ENCODE assay signal across 2 cellular contexts in the genomic region with DNA sequence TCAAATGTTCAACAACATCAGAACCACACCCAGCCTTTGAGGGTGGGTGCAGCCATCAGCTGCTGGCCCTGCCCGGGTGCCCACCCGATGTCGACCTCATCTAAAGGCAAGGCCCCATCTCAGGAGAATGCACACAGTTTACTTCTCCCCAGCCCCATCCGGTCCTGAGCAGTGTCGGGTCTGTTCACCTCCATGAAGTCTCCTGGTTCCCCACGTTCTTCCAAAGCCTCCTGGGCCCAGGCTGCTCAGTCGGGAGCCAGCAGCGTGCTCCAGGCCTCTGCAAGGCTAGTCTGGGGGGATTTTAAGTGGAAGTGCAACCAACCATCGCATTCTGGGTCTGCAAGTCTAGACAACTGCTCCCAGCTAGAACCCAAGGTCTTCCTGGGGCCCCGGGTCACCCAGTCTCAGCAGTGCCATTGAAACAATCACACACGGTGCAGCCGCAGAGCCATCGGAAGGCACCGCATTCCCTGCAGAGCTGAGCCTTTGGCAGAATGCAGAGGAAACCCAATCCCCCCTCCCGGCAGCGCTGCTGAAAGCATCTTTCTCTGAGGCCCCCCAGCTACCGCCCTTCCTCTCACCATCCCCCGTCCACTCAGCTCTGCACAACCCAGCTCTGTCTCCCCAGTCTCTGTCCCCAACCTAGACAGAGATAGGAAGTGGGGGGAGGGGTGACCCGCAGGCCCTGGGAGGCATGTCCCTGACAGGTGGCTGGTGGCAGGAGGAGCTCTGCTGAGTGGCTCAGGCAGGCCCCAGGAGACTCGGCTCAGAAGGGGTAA.
TF ChIP-seq lines count a peak whose summit lies in the region.

No MANE protein-coding gene starts in this region.

TF ChIP-seq in SK-N-SH, 30 proteins besides CTCF, POLR2A, EP300 and RAD21 (continued from another document):
- no peak for TF ChIP-seq FOXJ3 (CRISPR knock-in tag; IDR thresholded peaks at IDR 0.05)
- TF ChIP-seq, protein P1, sequence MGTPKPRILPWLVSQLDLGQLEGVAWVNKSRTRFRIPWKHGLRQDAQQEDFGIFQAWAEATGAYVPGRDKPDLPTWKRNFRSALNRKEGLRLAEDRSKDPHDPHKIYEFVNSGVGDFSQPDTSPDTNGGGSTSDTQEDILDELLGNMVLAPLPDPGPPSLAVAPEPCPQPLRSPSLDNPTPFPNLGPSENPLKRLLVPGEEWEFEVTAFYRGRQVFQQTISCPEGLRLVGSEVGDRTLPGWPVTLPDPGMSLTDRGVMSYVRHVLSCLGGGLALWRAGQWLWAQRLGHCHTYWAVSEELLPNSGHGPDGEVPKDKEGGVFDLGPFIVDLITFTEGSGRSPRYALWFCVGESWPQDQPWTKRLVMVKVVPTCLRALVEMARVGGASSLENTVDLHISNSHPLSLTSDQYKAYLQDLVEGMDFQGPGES (IDR thresholded peaks at IDR 0.05; ENCODE audit: low read depth, low read length) = no peak
- TF ChIP-seq USF2 (IDR thresholded peaks at IDR 0.05; ENCODE audit: borderline replicate concordance, low read depth, low read length) = no peak

TF ChIP-seq in SK-N-SH treated with all-trans-retinoic acid at 6 μM for 48 hours, 23 proteins besides CTCF, POLR2A, EP300 and RAD21:
- TF ChIP-seq, protein P2, sequence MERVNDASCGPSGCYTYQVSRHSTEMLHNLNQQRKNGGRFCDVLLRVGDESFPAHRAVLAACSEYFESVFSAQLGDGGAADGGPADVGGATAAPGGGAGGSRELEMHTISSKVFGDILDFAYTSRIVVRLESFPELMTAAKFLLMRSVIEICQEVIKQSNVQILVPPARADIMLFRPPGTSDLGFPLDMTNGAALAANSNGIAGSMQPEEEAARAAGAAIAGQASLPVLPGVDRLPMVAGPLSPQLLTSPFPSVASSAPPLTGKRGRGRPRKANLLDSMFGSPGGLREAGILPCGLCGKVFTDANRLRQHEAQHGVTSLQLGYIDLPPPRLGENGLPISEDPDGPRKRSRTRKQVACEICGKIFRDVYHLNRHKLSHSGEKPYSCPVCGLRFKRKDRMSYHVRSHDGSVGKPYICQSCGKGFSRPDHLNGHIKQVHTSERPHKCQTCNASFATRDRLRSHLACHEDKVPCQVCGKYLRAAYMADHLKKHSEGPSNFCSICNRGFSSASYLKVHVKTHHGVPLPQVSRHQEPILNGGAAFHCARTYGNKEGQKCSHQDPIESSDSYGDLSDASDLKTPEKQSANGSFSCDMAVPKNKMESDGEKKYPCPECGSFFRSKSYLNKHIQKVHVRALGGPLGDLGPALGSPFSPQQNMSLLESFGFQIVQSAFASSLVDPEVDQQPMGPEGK (CRISPR knock-in tag; IDR thresholded peaks at IDR 0.05; ENCODE audit: borderline replicate concordance) = no peak
- TF ChIP-seq TOX (CRISPR knock-in tag; IDR thresholded peaks at IDR 0.05; ENCODE audit: borderline replicate concordance) (no peak), ZNF8 (CRISPR knock-in tag; IDR thresholded peaks at IDR 0.05) (no peak), ESRRG (CRISPR knock-in tag; IDR thresholded peaks at IDR 0.05) (no peak), PPARA (CRISPR knock-in tag; IDR thresholded peaks at IDR 0.05; ENCODE audit: borderline replicate concordance) (no peak), OSR1 (CRISPR knock-in tag; IDR thresholded peaks at IDR 0.05) (no peak), GLIS3 (CRISPR knock-in tag; IDR thresholded peaks at IDR 0.05) (no peak), ZNF565 (CRISPR knock-in tag; conservative IDR thresholded peaks at IDR 0.05; ENCODE audit: low read depth) (no peak), ZFP30 (CRISPR knock-in tag; IDR thresholded peaks at IDR 0.05) (no peak), CSDC2 (CRISPR knock-in tag; IDR thresholded peaks at IDR 0.05) (no peak)
